In the genomic region with DNA sequence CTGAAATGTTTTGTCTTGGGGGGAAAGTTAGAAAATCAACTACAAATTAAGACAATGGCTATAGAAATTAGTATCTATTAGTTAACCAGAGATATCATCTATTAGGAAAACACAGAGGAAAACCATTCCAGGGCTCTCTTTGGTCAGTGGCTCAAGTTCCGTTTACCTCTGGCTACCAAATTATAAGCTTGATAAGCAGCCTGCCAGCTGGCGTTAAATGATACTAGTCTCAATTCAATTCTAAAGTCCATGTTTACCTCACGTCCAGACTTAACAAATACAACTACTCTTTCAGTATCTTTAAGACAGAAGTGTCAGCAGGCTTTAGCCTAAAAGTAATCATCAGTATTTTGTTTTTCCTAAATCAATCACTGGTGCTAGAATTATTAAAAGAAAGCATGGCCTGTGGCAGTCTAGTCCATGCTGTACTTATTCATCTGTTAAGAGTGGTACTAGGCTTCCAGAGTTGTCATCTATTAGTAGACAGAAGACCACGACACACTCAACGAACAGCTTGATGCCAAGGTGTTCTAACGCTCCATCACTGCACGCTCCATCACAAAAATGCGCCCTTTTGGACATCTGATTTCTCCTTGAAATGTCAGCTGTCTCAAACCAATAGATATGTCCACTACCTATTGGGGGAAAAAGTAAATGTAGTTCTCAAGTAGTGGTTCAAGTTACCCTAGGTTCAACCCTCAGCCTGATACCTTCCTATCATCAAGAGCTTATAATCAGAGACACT, we compare ENCODE assay signal across 8 cellular contexts. TPM values are rescaled to one million over a fixed set of nuclear protein-coding genes. Genes with fewer than 3 reads are reported as not detected.
A peak's percentile ranks its signal among the peaks of the same experiment; 100 is the strongest.
DNase-seq lines count a peak whose midpoint lies in the region; ATAC-seq, FAIRE-seq and TF ChIP-seq lines count a peak whose summit lies in the region.

No MANE protein-coding gene starts in this region.

- H3K27ac Mint-ChIP-seq in dendritic cell treated with granulocyte-macrophage colony-stimulating factor and Interleukin-4, amounts not matched to agents 40 ng/mL and 50 ng/mL, for 4 days, result peak overlapping the region; percentile 100
- H3K27ac Mint-ChIP-seq in naive thymus-derived CD4-positive, alpha-beta T cell, result peak overlapping the region; percentile 96 to 99 (median 99)

- H3K4me1 ChIP-seq in A549 (peaks cover 56% of the 10 kb centered on the region), OCI-LY3 (ENCODE audit: low read length) (peaks cover 57% of the 10 kb centered on the region)
- peaks cover 42 to 46% of the 10 kb centered on the region in 2 donors for H3K4me1 ChIP-seq in naive thymus-derived CD4-positive, alpha-beta T cell (ENCODE audit: control insufficient read depth in 2 of 2, insufficient read depth in 2 of 2, low read length in 2 of 2)

- peaks cover 42% of the 10 kb centered on the region for H3K36me3 Mint-ChIP-seq in dendritic cell treated with granulocyte-macrophage colony-stimulating factor and Interleukin-4, amounts not matched to agents 40 ng/mL and 50 ng/mL, for 4 days (ENCODE audit: low read depth)
- peaks cover 0 to 32% (median 7%) of the 10 kb centered on the region in 5 donors for H3K36me3 Mint-ChIP-seq in naive thymus-derived CD4-positive, alpha-beta T cell

- TF ChIP-seq POLR2A in A549 (IDR thresholded peaks at IDR 0.05; ENCODE audit: low read length), result no peak

- POLR2A ChIA-PET in A549 (lab: Yijun Ruan, JAX), result interaction anchor here (1.2 to 1.8 kb wide), 2 partner anchors 168 to 365 kb away, joined by 4 to 5 read pairs; no protein-coding TSS in a partner anchor
- POLR2A ChIA-PET in naive thymus-derived CD4-positive, alpha-beta T cell (lab: Charles Lee), result interaction anchor here (0.8 to 4.7 kb wide), 17 partner anchors 9 to 379 kb away, joined by 3 to 60 read pairs (median 14); a partner anchor contains a TSS

- no peak for TF ChIP-seq RAD21 in A549 (conservative IDR thresholded peaks at IDR 0.05 in 1 of 2, IDR thresholded peaks at IDR 0.05 in 1 of 2)

- intact Hi-C loops in dendritic cell treated with granulocyte-macrophage colony-stimulating factor and Interleukin-4, amounts not matched to agents 40 ng/mL and 50 ng/mL, for 4 days (cut with micrococcal nuclease), result loop anchor here (2.0 to 5.0 kb wide), 4 partner anchors 31 to 158 kb away; a partner anchor contains a TSS
- intact Hi-C loops in naive thymus-derived CD4-positive, alpha-beta T cell (cut with micrococcal nuclease), result loop anchor here (1.0 to 10.0 kb wide), 15 partner anchors 7 to 1845 kb away; a partner anchor contains a TSS

- TF ChIP-seq CTCF in A549 (IDR thresholded peaks at IDR 0.05), result no peak
- TF ChIP-seq CTCF in OCI-LY3 (IDR thresholded peaks at IDR 0.05; ENCODE audit: low read depth, low read length), result no peak

- DNase-seq in A549 (ENCODE audit: low read depth in 1 of 2, low spot score in 1 of 2), result no peak
- no peak for DNase-seq in naive thymus-derived CD4-positive, alpha-beta T cell
- no peak for DNase-seq in HK-2 (ENCODE audit: unreplicated experiment)
- DNase-seq in globus pallidus (ENCODE audit: low spot score), result no peak

- H3K9me3 ChIP-seq in A549 (no peaks in the 10 kb centered on the region), OCI-LY3 (ENCODE audit: insufficient read depth, low read length) (no peaks in the 10 kb centered on the region)
- no peaks in the 10 kb centered on the region for H3K9me3 ChIP-seq in naive thymus-derived CD4-positive, alpha-beta T cell (ENCODE audit: control insufficient read depth in 2 of 3, low read length in 3 of 3)

- H3K4me1 Mint-ChIP-seq in dendritic cell treated with granulocyte-macrophage colony-stimulating factor and Interleukin-4, amounts not matched to agents 40 ng/mL and 50 ng/mL, for 4 days (ENCODE audit: low read depth), result peaks cover 42% of the 10 kb centered on the region
- peaks cover 49 to 70% (median 58%) of the 10 kb centered on the region in 7 donors for H3K4me1 Mint-ChIP-seq in naive thymus-derived CD4-positive, alpha-beta T cell

- H2AFZ ChIP-seq in OCI-LY3 (ENCODE audit: low read depth, low read length), result no peak overlapping the region

- H3K27ac ChIP-seq in A549, result peak overlapping the region; percentile 77 to 94
- peak overlapping the region; percentile 92 for H3K27ac ChIP-seq in OCI-LY3 (ENCODE audit: low read length)
- peak overlapping the region; percentile 99 for H3K27ac ChIP-seq in naive thymus-derived CD4-positive, alpha-beta T cell (ENCODE audit: low read depth, low read length)

- peaks cover 55% of the 10 kb centered on the region for H4K20me1 ChIP-seq in OCI-LY3 (ENCODE audit: insufficient read depth, low read length)

- H3K4me3 ChIP-seq in A549 (peak overlapping the region; percentile 89), OCI-LY3 (ENCODE audit: low read length) (peak overlapping the region; percentile 85)
- H3K4me3 ChIP-seq in naive thymus-derived CD4-positive, alpha-beta T cell (ENCODE audit: low read length), result peak overlapping the region; percentile 95

- whole genome bisulfite sequencing in A549 (ENCODE audit: missing lambda C conversion rate), result 49% methylated on average over 8 of the region's 8 CpGs

- H3K36me3 ChIP-seq in OCI-LY3 (replicated peaks; ENCODE audit: low read depth, low read length), result peaks cover 70% of the 10 kb centered on the region
- peaks cover 0 to 15% (median 5%) of the 10 kb centered on the region in 3 experiments for H3K36me3 ChIP-seq in naive thymus-derived CD4-positive, alpha-beta T cell (ENCODE audit: control insufficient read depth in 2 of 3, insufficient read depth in 3 of 3, low read length in 3 of 3)

- peaks cover 89% of the 10 kb centered on the region for H3K79me2 ChIP-seq in OCI-LY3 (ENCODE audit: low read length)

- peak overlapping the region; percentile 99 for H3K4me3 Mint-ChIP-seq in dendritic cell treated with granulocyte-macrophage colony-stimulating factor and Interleukin-4, amounts not matched to agents 40 ng/mL and 50 ng/mL, for 4 days
- peak overlapping the region; percentile 92 to 100 (median 98) for H3K4me3 Mint-ChIP-seq in naive thymus-derived CD4-positive, alpha-beta T cell

- peak overlapping the region; percentile 83 for H3K4me2 ChIP-seq in A549
- peak overlapping the region; percentile 70 for H3K4me2 ChIP-seq in OCI-LY3 (ENCODE audit: low read length)

- H3K27me3 ChIP-seq in OCI-LY3 (ENCODE audit: low read depth, low read length), result no peaks in the 10 kb centered on the region
- H3K27me3 ChIP-seq in naive thymus-derived CD4-positive, alpha-beta T cell (ENCODE audit: control insufficient read depth in 2 of 2, insufficient read depth in 2 of 2, low read length in 2 of 2), result no peaks in the 10 kb centered on the region

- no peaks in the 10 kb centered on the region for H3K27me3 Mint-ChIP-seq in dendritic cell treated with granulocyte-macrophage colony-stimulating factor and Interleukin-4, amounts not matched to agents 40 ng/mL and 50 ng/mL, for 4 days
- H3K27me3 Mint-ChIP-seq in naive thymus-derived CD4-positive, alpha-beta T cell, result peaks cover 0 to 2% (median 0%) of the 10 kb centered on the region in 5 donors

- CTCF ChIA-PET in A549 (lab: Yijun Ruan, JAX), result interaction anchor here (1.0 to 4.9 kb wide), 7 partner anchors 22 to 381 kb away, joined by 3 to 30 read pairs (median 11); no protein-coding TSS in a partner anchor
- CTCF ChIA-PET in naive thymus-derived CD4-positive, alpha-beta T cell (lab: Charles Lee), result interaction anchor here (0.6 to 3.8 kb wide), 3 partner anchors 76 to 355 kb away, joined by 3 to 28 read pairs (median 9); no protein-coding TSS in a partner anchor

- peak overlapping the region; percentile 98 for H3K9ac ChIP-seq in OCI-LY3 (ENCODE audit: low read length)

- TF ChIP-seq EP300 in A549 (IDR thresholded peaks at IDR 0.05), result no peak

- no peak for FAIRE-seq in A549 (lab: Jason Lieb, UNC)

- H3K9me3 Mint-ChIP-seq in dendritic cell treated with granulocyte-macrophage colony-stimulating factor and Interleukin-4, amounts not matched to agents 40 ng/mL and 50 ng/mL, for 4 days, result peaks cover under 1% of the 10 kb centered on the region
- H3K9me3 Mint-ChIP-seq in naive thymus-derived CD4-positive, alpha-beta T cell, result peaks cover 0 to 8% (median 0%) of the 10 kb centered on the region in 11 donors

- ATAC-seq in A549 (peak; percentile 1; a peak in 3 of 6 replicates), GM19397 (IDR thresholded peaks at IDR 0.05; ENCODE audit: unreplicated experiment) (peak; percentile 1), GM18519 (IDR thresholded peaks at IDR 0.05; ENCODE audit: low FRiP score, unreplicated experiment) (no peak)
- no peak for ATAC-seq in naive thymus-derived CD4-positive, alpha-beta T cell

TF ChIP-seq in A549, 52 proteins besides CTCF, POLR2A, EP300 and RAD21:
- no peak for TF ChIP-seq HDAC2 (IDR thresholded peaks at IDR 0.05)
- TF ChIP-seq, protein P1, sequence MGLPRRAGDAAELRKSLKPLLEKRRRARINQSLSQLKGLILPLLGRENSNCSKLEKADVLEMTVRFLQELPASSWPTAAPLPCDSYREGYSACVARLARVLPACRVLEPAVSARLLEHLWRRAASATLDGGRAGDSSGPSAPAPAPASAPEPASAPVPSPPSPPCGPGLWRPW (IDR thresholded peaks at IDR 0.05), result no peak
- no peak for TF ChIP-seq POLR2AphosphoS2 (conservative IDR thresholded peaks at IDR 0.05; ENCODE audit: low read length)
TF ChIP-seq in A549: peak in this region for 0.

RNA-seq across cellular contexts. Expression of a gene that starts 1.5 kb away (rescaled TPM):
- polyA plus RNA-seq in A549 (2011; rRNA removed) (62.9 and 71.4 TPM in 2 replicates), A549 (2017; fragmentation: RNase III; extraction: RNeasy Plus Mini Kit Qiagen cat#74134 plus additional on column Dnase treatment) (63.9 to 81.0 TPM (median 72.0 TPM) in 3 replicates)
- polyA plus RNA-seq in A549 (2012; cell fraction: cytosol; rRNA removed), result 17.8 and 18.4 TPM in 2 replicates
- polyA plus RNA-seq in A549 (2012; cell fraction: nucleus; rRNA removed), result 33.4 and 56.9 TPM in 2 replicates
- polyA minus RNA-seq in A549 (2011; rRNA and poly(A)+ RNA removed), result 49.4 and 52.8 TPM in 2 replicates
- 100 to 1,000 TPM; 169 to 268 (median 193) TPM for total RNA-seq in naive thymus-derived CD4-positive, alpha-beta T cell
- polyA plus RNA-seq in naive thymus-derived CD4-positive, alpha-beta T cell, result 10 to 100 TPM; 67.0 to 71.0 TPM

Comparison
In these comparisons a context has a peak if more than half of its experiments do, and no peak if none do; other contexts are left out.
1. ATAC-seq: peak in A549 (2 of 2) and GM19397 (single experiment); none in naive thymus-derived CD4-positive, alpha-beta T cell (single experiment) and GM18519 (single experiment).
2. Peak in every context shown above with its lines, with median percentiles within 50 percentile points of each other: H3K27ac ChIP-seq and H3K4me3 ChIP-seq.